In the genomic region with DNA sequence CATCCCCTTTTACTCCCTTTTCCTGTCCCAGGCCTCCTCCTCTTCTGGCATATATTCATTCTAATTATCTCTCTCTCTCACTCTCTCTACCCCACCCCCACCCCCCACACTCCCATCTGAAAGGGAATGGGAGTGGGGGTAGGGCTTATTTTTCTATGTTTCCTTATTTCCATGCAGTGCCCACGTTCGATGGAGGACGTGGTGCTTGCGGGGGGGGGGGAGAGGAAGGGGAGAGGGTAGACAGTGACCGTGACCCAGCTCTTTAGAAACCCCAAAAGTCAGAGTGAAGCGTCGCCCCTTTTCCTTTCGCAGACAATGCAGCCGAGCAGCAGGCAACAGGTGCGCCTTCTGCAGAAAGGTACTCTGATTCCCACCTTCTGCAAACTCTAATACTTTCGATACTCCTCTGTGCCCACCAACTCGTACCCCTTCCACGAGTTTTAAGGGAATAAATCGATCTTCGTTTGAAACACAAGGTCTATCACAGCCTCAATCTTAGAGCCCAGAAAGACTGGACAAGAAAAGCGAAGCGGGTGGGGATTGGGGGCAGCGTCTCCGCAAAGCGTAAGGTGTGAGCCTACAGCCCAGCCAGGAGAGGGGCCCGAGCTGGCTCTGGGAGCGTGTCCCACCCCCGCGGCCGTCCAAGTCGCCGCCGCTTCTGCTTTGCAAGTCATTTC, we compare ENCODE assay signal across 8 cellular contexts. TPM values are rescaled to one million over a fixed set of nuclear protein-coding genes. Genes with fewer than 3 reads are reported as not detected.
A peak's percentile ranks its signal among the peaks of the same experiment; 100 is the strongest.
DNase-seq lines count a peak whose midpoint lies in the region; ATAC-seq and TF ChIP-seq lines count a peak whose summit lies in the region.

No MANE protein-coding gene starts in this region.

- H3K4me3 ChIP-seq in heart right ventricle (peak overlapping the region; percentile 62 to 91 (median 80)), skeletal muscle satellite cell (ENCODE audit: low read length) (peak overlapping the region; percentile 82)

- peak; percentile 24 for DNase-seq in GM03348 (ENCODE audit: low spot score)
- peak; percentile 65 for DNase-seq in HuH-7 (ENCODE audit: low spot score)
- DNase-seq in activated T-cell treated with anti-CD3 and anti-CD28 coated beads, Interleukin-2, amount 50 U/mL, for 72 hours, result peak; percentile 75 to 76
- DNase-seq in heart right ventricle, result no peak
- no peak for DNase-seq in anterior cingulate cortex (lab: John Stamatoyannopoulos, UW)
- DNase-seq in LoVo (ENCODE audit: low spot score), result no peak

- peaks cover 0 to 11% (median 0%) of the 10 kb centered on the region in 9 donors for H3K36me3 ChIP-seq in heart right ventricle
- H3K36me3 ChIP-seq in skeletal muscle satellite cell (ENCODE audit: insufficient read depth, low read length), result no peaks in the 10 kb centered on the region

- peaks cover 70% of the 10 kb centered on the region for H3K4me1 Mint-ChIP-seq in activated T-cell treated with anti-CD3 and anti-CD28 coated beads, Interleukin-2, amount 50 U/mL, for 72 hours (ENCODE audit: low read depth)

- peak overlapping the region; percentile 97 for H3K27ac Mint-ChIP-seq in activated T-cell treated with anti-CD3 and anti-CD28 coated beads, Interleukin-2, amount 50 U/mL, for 72 hours

- peak overlapping the region; percentile 96 for H3K9ac ChIP-seq in skeletal muscle satellite cell (ENCODE audit: low read depth, low read length)

- peaks cover 0 to 30% (median 13%) of the 10 kb centered on the region in 7 donors for H3K27me3 ChIP-seq in heart right ventricle
- no peaks in the 10 kb centered on the region for H3K27me3 ChIP-seq in skeletal muscle satellite cell (ENCODE audit: control insufficient read depth, insufficient read depth, low read length)

- H3K27ac ChIP-seq in heart right ventricle, result peak overlapping the region; percentile 97 to 100 (median 99)

- intact Hi-C loops in heart right ventricle (cut with DNase I), result loop anchor here in 6 of 10 donors (2.0 to 10.0 kb wide), 6 partner anchors 67 to 254 kb away; a partner anchor contains a TSS

- H3K4me3 Mint-ChIP-seq in activated T-cell treated with anti-CD3 and anti-CD28 coated beads, Interleukin-2, amount 50 U/mL, for 72 hours, result peak overlapping the region; percentile 96 to 98

- H3K36me3 Mint-ChIP-seq in activated T-cell treated with anti-CD3 and anti-CD28 coated beads, Interleukin-2, amount 50 U/mL, for 72 hours (ENCODE audit: insufficient read depth in 2 of 2), result peaks cover 18 to 20% of the 10 kb centered on the region in 2 donors

- TF ChIP-seq CTCF in heart right ventricle (IDR thresholded peaks at IDR 0.05), result no peak

- H3K9me3 Mint-ChIP-seq in activated T-cell treated with anti-CD3 and anti-CD28 coated beads, Interleukin-2, amount 50 U/mL, for 72 hours, result no peaks in the 10 kb centered on the region

- WGBS in heart right ventricle, 2 donors, result 0% methylated on average over 27 to 28 of the region's 28 CpGs

- peaks cover 13% of the 10 kb centered on the region for H3K27me3 Mint-ChIP-seq in activated T-cell treated with anti-CD3 and anti-CD28 coated beads, Interleukin-2, amount 50 U/mL, for 72 hours (ENCODE audit: low read depth)

- H3K4me1 ChIP-seq in heart right ventricle (peaks cover 0 to 50% (median 18%) of the 10 kb centered on the region in 9 donors), skeletal muscle satellite cell (ENCODE audit: control insufficient read depth, insufficient read depth, low read length) (peaks cover 20% of the 10 kb centered on the region)

- H3K4me2 ChIP-seq in skeletal muscle satellite cell (ENCODE audit: low read length), result peak overlapping the region; percentile 96

- ATAC-seq in GM21367 (IDR thresholded peaks at IDR 0.05; ENCODE audit: unreplicated experiment), result peak; percentile 13
- ATAC-seq in activated T-cell treated with anti-CD3 and anti-CD28 coated beads, Interleukin-2, amount 50 U/mL, for 72 hours (replicated peaks in 1 of 2), result peak; percentile 16
- ATAC-seq in heart right ventricle, result peak in 2 of 8 donors; percentile 9 to 48

- no peaks in the 10 kb centered on the region for H3K9me3 ChIP-seq in heart right ventricle
- no peaks in the 10 kb centered on the region for H3K9me3 ChIP-seq in skeletal muscle satellite cell (replicated peaks; ENCODE audit: low read length)

RNA-seq across cellular contexts. Expression of a gene that starts 0.9 kb away (rescaled TPM):
- 10 to 100 TPM; 27.5 to 36.1 TPM for total RNA-seq in activated T-cell treated with anti-CD3 and anti-CD28 coated beads, Interleukin-2, amount 50 U/mL, for 72 hours
- total RNA-seq in heart right ventricle, result 10 to 100 TPM in 2 of 10 donors, 1 to 10 TPM in 8; 1.2 to 31.2 (median 5.3) TPM
- 1 to 10 TPM; 1.1 to 6.3 TPM for polyA plus RNA-seq in heart right ventricle
- total RNA-seq in skeletal muscle satellite cell (2012; rRNA removed), result 0.22 and 0.25 TPM in 2 replicates

Comparison
In these comparisons a context has a peak if more than half of its experiments do, and no peak if none do; other contexts are left out.
1. DNase-seq: peak in GM03348 (single experiment), HuH-7 (single experiment) and activated T-cell treated with anti-CD3 and anti-CD28 coated beads, Interleukin-2, amount 50 U/mL, for 72 hours (2 of 2); none in heart right ventricle (0 of 2), anterior cingulate cortex (0 of 58) and LoVo (single experiment).